ENCODE assay signal across 16 cellular contexts in genomic region chr10:33001908-33002492, GRCh38. TPM values are rescaled to one million over a fixed set of nuclear protein-coding genes. Genes with fewer than 3 reads are reported as not detected.
DNase-seq lines count a peak whose midpoint lies in the region; ATAC-seq and TF ChIP-seq lines count a peak whose summit lies in the region.
"Had no signal": no experiment of that assay in that cellular context is flagged by ENCODE, and none has a peak within 500 bp of the region (broad histone marks: within the 10 kb centered on the region; RNA-seq: fewer than 3 reads in every experiment).

No MANE protein-coding gene starts in this region.

- H2BK120ac ChIP-seq in mesenchymal stem cell (ENCODE audit: low read depth, low read length), result no peak overlapping the region

- H3K27ac ChIP-seq in PC-3 (ENCODE audit: low read length) (no peak overlapping the region), mesenchymal stem cell (ENCODE audit: low read length, poor library complexity, severe bottlenecking) (no peak overlapping the region), dorsolateral prefrontal cortex (no peak overlapping the region)

- peaks cover 12% of the 10 kb centered on the region for H3K79me1 ChIP-seq in mesenchymal stem cell (replicated peaks; ENCODE audit: low read length, poor library complexity, severe bottlenecking)

- H3K4me2 ChIP-seq in PC-3 (ENCODE audit: low read length) (no peak overlapping the region), mesenchymal stem cell (ENCODE audit: low read length, poor library complexity, severe bottlenecking) (no peak overlapping the region)
- H3K4me2 ChIP-seq: SK-N-SH had no signal

- peak; percentile 30 for DNase-seq in PC-3
- DNase-seq in fibroblast of mammary gland (ENCODE audit: low read depth), result peak; percentile 59
- DNase-seq in mesenchymal stem cell, result no peak
- DNase-seq in UCSD-AML1 (lab: John Stamatoyannopoulos, UW; ENCODE audit: unreplicated experiment), result no peak
- no peak for DNase-seq in GM03348 (ENCODE audit: low spot score)
- no peak for DNase-seq in dorsolateral prefrontal cortex
- DNase-seq: BE2C; CD4-positive, alpha-beta T cell; MG63; NCI-H1092 treated with DMSO at 0.1 percent for 48 hours; NCI-H1694; NCI-H2227 treated with DMSO at 0.1 percent for 48 hours; NCI-H524 treated with DMSO at 0.1 percent for 48 hours; SHP77; SK-N-SH had no signal

- H4K20me1 ChIP-seq in PC-3 (ENCODE audit: low read length), result no peaks in the 10 kb centered on the region

- H4K8ac ChIP-seq in mesenchymal stem cell (ENCODE audit: low read length), result no peak overlapping the region

- H3K36me3 ChIP-seq in PC-3 (ENCODE audit: low read depth, low read length), result no peaks in the 10 kb centered on the region
- H3K36me3 ChIP-seq in mesenchymal stem cell (ENCODE audit: control insufficient read depth in 1 of 2, insufficient read depth in 2 of 2, low read depth in 1 of 2, low read length in 2 of 2), result no peaks in the 10 kb centered on the region
- H3K36me3 ChIP-seq: BE2C, MG63 had no signal

- no peaks in the 10 kb centered on the region for H3K9me2 ChIP-seq in PC-3 (replicated peaks; ENCODE audit: low read length)
- H3K9me2 ChIP-seq: SK-N-SH had no signal

- H3K79me2 ChIP-seq in PC-3 (ENCODE audit: low read length), result peaks cover 20% of the 10 kb centered on the region

- no peak for ATAC-seq in PC-3
- ATAC-seq in GM18907 (IDR thresholded peaks at IDR 0.05; ENCODE audit: unreplicated experiment), result no peak

- H2AFZ ChIP-seq in PC-3 (ENCODE audit: low read length) (no peak overlapping the region), mesenchymal stem cell (ENCODE audit: low read depth, low read length) (no peak overlapping the region)

- peaks cover 42% of the 10 kb centered on the region for H3K4me1 ChIP-seq in PC-3 (ENCODE audit: insufficient read depth, low read length)
- peaks cover 8% of the 10 kb centered on the region for H3K4me1 ChIP-seq in mesenchymal stem cell (ENCODE audit: control insufficient read depth, insufficient read depth, low read depth, low read length)
- H3K4me1 ChIP-seq: BE2C had no signal

- no peak overlapping the region for H3K18ac ChIP-seq in mesenchymal stem cell (ENCODE audit: low read depth in 1 of 2, low read length in 2 of 2)

- no TSS peak for BruUV-seq in PC-3 (replicated peaks; lab: Mats Ljungman, UMichigan)

- H2BK15ac ChIP-seq in mesenchymal stem cell (ENCODE audit: low read depth, poor library complexity, severe bottlenecking), result no peak overlapping the region

- no peak overlapping the region for H2BK12ac ChIP-seq in mesenchymal stem cell (ENCODE audit: low read length in 2 of 2)

- 81% methylated on average over 3 of the region's 4 CpGs for WGBS in mesenchymal stem cell

- intact Hi-C loops in PC-3 (cut with micrococcal nuclease), result no loop called here
- intact Hi-C loops in dorsolateral prefrontal cortex (cut with DNase I), result loop anchor here in 1 of 2 donors (10.0 kb wide), 1 partner anchor 47 kb away; the partner anchor contains the start of gene ITGB1

- peaks cover 11% of the 10 kb centered on the region for H3F3A ChIP-seq in PC-3 (ENCODE audit: low read length, unreplicated experiment)

- H3K23ac ChIP-seq in mesenchymal stem cell (ENCODE audit: low read length in 2 of 2), result no peak overlapping the region

- H3K9me3 ChIP-seq in PC-3 (ENCODE audit: low read length), result peaks cover 5% of the 10 kb centered on the region; the same call in 1 of the 2 replicates
- no peaks in the 10 kb centered on the region for H3K9me3 ChIP-seq in mesenchymal stem cell (ENCODE audit: control insufficient read depth, low read length)
- H3K9me3 ChIP-seq: BE2C, MG63, SK-N-SH had no signal

- peak overlapping the region; percentile 61 for H2AK5ac ChIP-seq in mesenchymal stem cell (ENCODE audit: low read length, severe bottlenecking)

- H4K91ac ChIP-seq in mesenchymal stem cell (ENCODE audit: low read length), result no peak overlapping the region

- no peak overlapping the region for H2BK5ac ChIP-seq in mesenchymal stem cell (ENCODE audit: low read depth, low read length, poor library complexity, severe bottlenecking)

- H3K9ac ChIP-seq in PC-3 (ENCODE audit: low read length), result no peak overlapping the region
- no peak overlapping the region for H3K9ac ChIP-seq in mesenchymal stem cell (ENCODE audit: low read length)
- H3K9ac ChIP-seq: SK-N-SH had no signal

- H3K14ac ChIP-seq in mesenchymal stem cell (ENCODE audit: low read length in 2 of 2), result no peak overlapping the region

- POLR2A ChIA-PET in PC-3 (lab: Charles Lee; ENCODE audit: unreplicated experiment), result no interaction called here

- no peak overlapping the region for H3K4me3 ChIP-seq in PC-3 (ENCODE audit: low read length)
- no peak overlapping the region for H3K4me3 ChIP-seq in fibroblast of mammary gland (ENCODE audit: control insufficient read depth, low read depth, low read length)
- no peak overlapping the region for H3K4me3 ChIP-seq in mesenchymal stem cell (ENCODE audit: insufficient read depth in 1 of 2, low read depth in 1 of 2, low read length in 2 of 2)
- no peak overlapping the region for H3K4me3 ChIP-seq in dorsolateral prefrontal cortex
- H3K4me3 ChIP-seq: MG63 had no signal

- H3K27me3 ChIP-seq in PC-3 (ENCODE audit: low read length) (no peaks in the 10 kb centered on the region), mesenchymal stem cell (ENCODE audit: control insufficient read depth in 1 of 2, insufficient read depth in 1 of 2, low read length in 2 of 2) (no peaks in the 10 kb centered on the region), dorsolateral prefrontal cortex (no peaks in the 10 kb centered on the region)
- H3K27me3 ChIP-seq: BE2C, MG63 had no signal

- no peak overlapping the region for H3K4ac ChIP-seq in mesenchymal stem cell (ENCODE audit: low read depth in 1 of 2, low read length in 2 of 2)

- TF ChIP-seq CTCF in PC-3 (conservative IDR thresholded peaks at IDR 0.05; ENCODE audit: low read depth, low read length) (no peak), fibroblast of mammary gland (conservative IDR thresholded peaks at IDR 0.05; ENCODE audit: control insufficient read depth, insufficient read depth, low read depth, low read length) (no peak), dorsolateral prefrontal cortex (IDR thresholded peaks at IDR 0.05 in 54 of 56, conservative IDR thresholded peaks at IDR 0.05 in 2 of 56; ENCODE audit: low read depth in 1 of 56, partially characterized antibody in 56 of 56) (no peak)

- CTCF ChIA-PET in PC-3 (lab: Charles Lee), result no interaction called here

RNA-seq across cellular contexts. Expression of gene ITGB1, which starts 44.0 kb away (rescaled TPM):
- total RNA-seq in PC-3 (2014; rRNA removed), result 956 and 1,010 TPM in 2 replicates
- 1,059 TPM for polyA plus RNA-seq in mesenchymal stem cell (2013, experiment 1 of 2)
- polyA plus RNA-seq in mesenchymal stem cell (2013, experiment 2 of 2), result 1,073 TPM
- total RNA-seq in dorsolateral prefrontal cortex, result 100 to 1,000 TPM in 30 of 120 experiments, 10 to 100 TPM in 90; 45.5 to 146 (median 82.5) TPM

Comparison
In these comparisons a context has a peak if more than half of its experiments do, and no peak if none do; other contexts are left out.
1. DNase-seq: peak in PC-3 (single experiment) and fibroblast of mammary gland (single experiment); none in mesenchymal stem cell (single experiment), UCSD-AML1 (single experiment), GM03348 (single experiment) and dorsolateral prefrontal cortex (0 of 10).